30 cellular contexts compared by ENCODE assay signal in genomic region chr18:56910967-56911366, GRCh38.
DNase-seq lines count a peak whose midpoint lies in the region; ATAC-seq, FAIRE-seq and TF ChIP-seq lines count a peak whose summit lies in the region.
"Had no signal": no experiment of that assay in that cellular context is flagged by ENCODE, and none has a peak within 500 bp of the region (broad histone marks: within the 10 kb centered on the region; RNA-seq: fewer than 3 reads in every experiment).

No MANE protein-coding gene starts in this region.

- TF ChIP-seq EP300 in tibial nerve (IDR thresholded peaks at IDR 0.05), result no peak

- H3K36me3 ChIP-seq in tibial nerve, result no peaks in the 10 kb centered on the region
- H3K36me3 ChIP-seq: BE2C, colonic mucosa, upper lobe of left lung had no signal

- H3K4me1 ChIP-seq in tibial nerve, result no peaks in the 10 kb centered on the region
- H3K4me1 ChIP-seq: BE2C, colonic mucosa, upper lobe of left lung had no signal

- TF ChIP-seq POLR2A in tibial nerve (IDR thresholded peaks at IDR 0.05), result no peak

- no peak for TF ChIP-seq CTCF in tibial nerve (IDR thresholded peaks at IDR 0.05)

- no peaks in the 10 kb centered on the region for H3K9me3 ChIP-seq in tibial nerve
- H3K9me3 ChIP-seq: BE2C, colonic mucosa, upper lobe of left lung had no signal

- 62 to 81% methylated on average over 4 of the region's 4 CpGs for WGBS in tibial nerve, 2 donors

- DNase-seq in DMS153 (lab: John Stamatoyannopoulos, UW) (peak; percentile 37), HuH-7 (ENCODE audit: low spot score) (peak; percentile 12), NCI-H774 (lab: John Stamatoyannopoulos, UW) (peak; percentile 69), NCI-H524 treated with DMSO at 0.1 percent for 48 hours (lab: John Stamatoyannopoulos, UW) (no peak), tibial nerve (ENCODE audit: low spot score in 2 of 2) (no peak), ACHN (no peak)
- DNase-seq: activated CD4-positive, alpha-beta T cell treated with anti-CD3 and anti-CD28 coated beads, Interleukin-2, amount 50 U/mL, for 48 hours; activated CD4-positive, CD25-positive, alpha-beta regulatory T cell treated with anti-CD3 and anti-CD28 coated beads, Interleukin-2, amount 50 U/mL, for 72 hours; activated naive CD4-positive, alpha-beta T cell treated with Interleukin-2 at 50 U/mL for 16 hours; activated T-cell treated with anti-CD3 and anti-CD28 coated beads, Interleukin-2, amount 50 U/mL, for 72 hours; BE2C; CD8-positive, alpha-beta memory T cell; colonic mucosa; effector CD8-positive, alpha-beta T cell; HCEC 1CT; midbrain; MV-4-11; naive thymus-derived CD4-positive, alpha-beta T cell; NCI-H446; nucleus accumbens; Right ventricle myocardium superior; substantia nigra; T-helper 2 cell; upper lobe of left lung had no signal

- no peak for ATAC-seq in HG03460 (IDR thresholded peaks at IDR 0.05; ENCODE audit: unreplicated experiment)
- ATAC-seq: naive thymus-derived CD4-positive, alpha-beta T cell; stimulated activated memory B cell treated with anti-CD40 and anti-IgM and Interleukin-4, amounts not matched to agents 10 μg/mL and 1 μg/mL and 100 μg/mL, for 72 hours had no signal

- no peaks in the 10 kb centered on the region for H3K27me3 ChIP-seq in tibial nerve
- H3K27me3 ChIP-seq: BE2C, colonic mucosa, upper lobe of left lung had no signal

- no peak overlapping the region for H3K27ac ChIP-seq in tibial nerve
- H3K27ac ChIP-seq: colonic mucosa, epithelial cell of prostate, upper lobe of left lung had no signal

- in situ Hi-C loops in ACHN (cut with HindIII; ENCODE audit: low pct_ligation_motif_present, low pct_unique_long_range_greater_than_20kb, low sequenced_read_pairs), result no loop called here

- FAIRE-seq in islet of Langerhans (lab: Jason Lieb, UNC), result peak; percentile 95
- FAIRE-seq: GM12892, keratinocyte had no signal

- no peak overlapping the region for H3K4me3 ChIP-seq in tibial nerve
- H3K4me3 ChIP-seq: colonic mucosa, upper lobe of left lung had no signal

Comparison
In these comparisons a context has a peak if more than half of its experiments do, and no peak if none do; other contexts are left out.
1. DNase-seq: peak in DMS153 (single experiment), HuH-7 (single experiment) and NCI-H774 (single experiment); none in NCI-H524 treated with DMSO at 0.1 percent for 48 hours (single experiment), tibial nerve (0 of 2) and ACHN (single experiment).